ENCODE assay signal across 24 cellular contexts in genomic region chr12:19168634-19169033, GRCh38. TPM values are rescaled to one million over a fixed set of nuclear protein-coding genes. Genes with fewer than 3 reads are reported as not detected.
DNase-seq lines count a peak whose midpoint lies in the region; ATAC-seq and TF ChIP-seq lines count a peak whose summit lies in the region.
"Had no signal": no experiment of that assay in that cellular context is flagged by ENCODE, and none has a peak within 500 bp of the region (broad histone marks: within the 10 kb centered on the region; RNA-seq: fewer than 3 reads in every experiment).

No MANE protein-coding gene starts in this region.

- no peak overlapping the region for H2BK120ac ChIP-seq in mesendoderm (ENCODE audit: low read depth, low read length)

- DNase-seq in ACHN, result peak; percentile 34
- peak; percentile 57 for DNase-seq in kidney glomerular epithelial cell (lab: John Stamatoyannopoulos, UW)
- DNase-seq in mesendoderm, result no peak
- no peak for DNase-seq in WTC11 (ENCODE audit: low spot score)
- no peak for DNase-seq in SKM-1 (lab: John Stamatoyannopoulos, UW; ENCODE audit: unreplicated experiment)
- DNase-seq: BE2C; C1 segment of cervical spinal cord; CD4-positive, alpha-beta memory T cell; CD4-positive, CD25-positive, alpha-beta regulatory T cell; CD8-positive, alpha-beta memory T cell; COR-L47; DMS 273 treated with DMSO at 0.1 percent for 48 hours; DMS153; DMS53; DMS79; DND-41; EL; GDM1 had no signal

- H3K9me3 Mint-ChIP-seq in WTC11, result no peaks in the 10 kb centered on the region
- H3K9me3 Mint-ChIP-seq: CD4-positive, CD25-positive, alpha-beta regulatory T cell; CD8-positive, alpha-beta memory T cell had no signal

- peak overlapping the region; percentile 81 for H4K8ac ChIP-seq in mesendoderm (ENCODE audit: low read depth, low read length)

- H3K27ac Mint-ChIP-seq in WTC11, result no peak overlapping the region
- H3K27ac Mint-ChIP-seq: CD14-positive monocyte; CD4-positive, alpha-beta memory T cell; CD4-positive, CD25-positive, alpha-beta regulatory T cell; CD8-positive, alpha-beta memory T cell had no signal

- no peak overlapping the region for H3K4ac ChIP-seq in mesendoderm (ENCODE audit: low read depth, low read length)

- no peak overlapping the region for H3K56ac ChIP-seq in mesendoderm (ENCODE audit: low read length)

- no peak overlapping the region for H2AK5ac ChIP-seq in mesendoderm (ENCODE audit: low read length)

- no peak overlapping the region for H2BK15ac ChIP-seq in mesendoderm (replicated peaks; ENCODE audit: low read depth)

- ATAC-seq in esophagus mucosa (no peak), WTC11 (no peak)
- ATAC-seq: A549, GM12878 had no signal

- H2BK5ac ChIP-seq in mesendoderm (ENCODE audit: low read length), result no peak overlapping the region

- no peak overlapping the region for H3K27ac ChIP-seq in mesendoderm (ENCODE audit: low read depth, low read length)
- H3K27ac ChIP-seq: 22Rv1, A549, BLaER1 had no signal

- H3K36me3 Mint-ChIP-seq in WTC11, result no peaks in the 10 kb centered on the region
- H3K36me3 Mint-ChIP-seq: CD14-positive monocyte; CD4-positive, CD25-positive, alpha-beta regulatory T cell had no signal

- H3K23ac ChIP-seq in mesendoderm (ENCODE audit: low read length), result no peak overlapping the region

- peaks cover 26% of the 10 kb centered on the region for H3K79me2 ChIP-seq in mesendoderm (ENCODE audit: control insufficient read depth, insufficient read depth, low read length)

- no peak overlapping the region for H3K4me3 ChIP-seq in mesendoderm (ENCODE audit: low read length)
- H3K4me3 ChIP-seq: A549, BLaER1, GM12878 had no signal

- no peak overlapping the region for H3K4me2 ChIP-seq in mesendoderm (ENCODE audit: low read length)
- H3K4me2 ChIP-seq: A549, BLaER1 had no signal

- no peaks in the 10 kb centered on the region for H3K27me3 Mint-ChIP-seq in WTC11 (ENCODE audit: low read depth)
- H3K27me3 Mint-ChIP-seq: CD4-positive, alpha-beta memory T cell; CD4-positive, CD25-positive, alpha-beta regulatory T cell; CD8-positive, alpha-beta memory T cell had no signal

- TF ChIP-seq CTCF in WTC11 (IDR thresholded peaks at IDR 0.05), result no peak

- in situ Hi-C loops in ACHN (cut with HindIII; ENCODE audit: low pct_ligation_motif_present, low pct_unique_long_range_greater_than_20kb, low sequenced_read_pairs), result no loop called here

- peaks cover 69% of the 10 kb centered on the region for H3K4me1 Mint-ChIP-seq in WTC11
- H3K4me1 Mint-ChIP-seq: CD14-positive monocyte had no signal

- no peak overlapping the region for H3K18ac ChIP-seq in mesendoderm (ENCODE audit: low read length)

- no peaks in the 10 kb centered on the region for H3K36me3 ChIP-seq in mesendoderm (ENCODE audit: control insufficient read depth, insufficient read depth, low read length)
- H3K36me3 ChIP-seq: BE2C, BLaER1 had no signal

- H4K5ac ChIP-seq in mesendoderm (ENCODE audit: low read length), result no peak overlapping the region

- H3K4me3 Mint-ChIP-seq in WTC11, result no peak overlapping the region
- H3K4me3 Mint-ChIP-seq: CD14-positive monocyte; CD4-positive, alpha-beta memory T cell; CD4-positive, CD25-positive, alpha-beta regulatory T cell; CD8-positive, alpha-beta memory T cell had no signal

- peaks cover 5% of the 10 kb centered on the region for H3K79me1 ChIP-seq in mesendoderm (ENCODE audit: low read length)

- CTCF ChIA-PET in WTC11 (lab: Charles Lee), result interaction anchor here (0.7 to 1.3 kb wide), 2 partner anchors 18 to 226 kb away, joined by 3 read pairs; no protein-coding TSS in a partner anchor

- peaks cover 12% of the 10 kb centered on the region for H3K4me1 ChIP-seq in mesendoderm (ENCODE audit: control insufficient read depth, low read depth, low read length)
- H3K4me1 ChIP-seq: BE2C had no signal

- no peak overlapping the region for H3K9ac ChIP-seq in mesendoderm (ENCODE audit: low read length)
- H3K9ac ChIP-seq: BLaER1 had no signal

- POLR2A ChIA-PET in WTC11 (lab: Charles Lee), result no interaction called here

- H3K27me3 ChIP-seq in mesendoderm (ENCODE audit: insufficient read depth, low read length, poor library complexity), result no peaks in the 10 kb centered on the region
- H3K27me3 ChIP-seq: BE2C, BLaER1 had no signal

TF ChIP-seq in WTC11, 78 proteins besides CTCF, POLR2A, EP300 and RAD21:
- TF ChIP-seq AR (CRISPR knock-in tag; IDR thresholded peaks at IDR 0.05) (no peak), ATF3 (CRISPR knock-in tag; conservative IDR thresholded peaks at IDR 0.05) (no peak), NFE2L1 (CRISPR knock-in tag; IDR thresholded peaks at IDR 0.05) (no peak), IRF2 (CRISPR knock-in tag; IDR thresholded peaks at IDR 0.05; ENCODE audit: borderline replicate concordance, low read depth) (no peak), NR2C2 (CRISPR knock-in tag; IDR thresholded peaks at IDR 0.05) (no peak)
TF ChIP-seq in WTC11: peak in this region for 0.

RNA-seq across cellular contexts. Expression of gene PLEKHA5, which starts 39.1 kb away (rescaled TPM):
- polyA plus RNA-seq in mesendoderm (2013, experiment 1 of 2), result 35.6 TPM
- 34.8 TPM for polyA plus RNA-seq in mesendoderm (2013, experiment 2 of 2)
- total RNA-seq in esophagus mucosa, result 32.7 TPM
- total RNA-seq in WTC11 (2021), result 53.4 to 61.1 TPM (median 57.1 TPM) in 3 replicates

Comparison
In these comparisons a context has a peak if more than half of its experiments do, and no peak if none do; other contexts are left out.
1. DNase-seq: peak in ACHN (single experiment) and kidney glomerular epithelial cell (single experiment); none in mesendoderm (single experiment), WTC11 (single experiment) and SKM-1 (single experiment).